In the genomic region with DNA sequence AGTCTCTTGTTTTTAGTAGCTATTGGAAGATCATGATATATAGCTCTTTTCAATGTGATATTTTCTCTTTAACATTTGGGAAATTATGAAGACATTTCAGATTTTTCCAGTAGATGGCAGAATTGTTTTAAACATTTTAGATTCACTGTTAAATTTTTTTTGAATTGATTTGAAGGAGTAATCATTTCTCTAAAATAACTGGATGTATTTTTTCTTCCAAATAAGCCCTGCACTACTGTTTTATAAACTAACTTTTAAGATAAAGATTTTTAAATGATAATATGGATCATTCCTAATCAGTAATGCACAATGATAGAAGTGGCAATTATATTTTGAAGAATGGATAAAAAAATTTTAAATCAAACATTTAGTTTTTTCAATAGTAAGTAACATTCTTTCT, we compare ENCODE assay signal across 9 cellular contexts. TPM values are rescaled to one million over a fixed set of nuclear protein-coding genes. Genes with fewer than 3 reads are reported as not detected.
DNase-seq lines count a peak whose midpoint lies in the region; ATAC-seq, FAIRE-seq and TF ChIP-seq lines count a peak whose summit lies in the region.
"Had no signal": no experiment of that assay in that cellular context is flagged by ENCODE, and none has a peak within 500 bp of the region (broad histone marks: within the 10 kb centered on the region; RNA-seq: fewer than 3 reads in every experiment).

No MANE protein-coding gene starts in this region.

- ATAC-seq in activated CD4-positive, CD25-positive, alpha-beta regulatory T cell treated with anti-CD3 and anti-CD28 coated beads, Interleukin-2, amount 50 U/mL, for 24 hours, result no peak
- no peak for ATAC-seq in HG03354 (IDR thresholded peaks at IDR 0.05; ENCODE audit: poor library complexity, severe bottlenecking, unreplicated experiment)

- H3K9me3 Mint-ChIP-seq in progenitor cell of endocrine pancreas (ENCODE audit: low read depth), result peaks cover 13% of the 10 kb centered on the region

- no peak overlapping the region for H3K27ac Mint-ChIP-seq in progenitor cell of endocrine pancreas

- H3K4me1 Mint-ChIP-seq in progenitor cell of endocrine pancreas (ENCODE audit: low read depth), result peaks cover 5% of the 10 kb centered on the region

- peak; percentile 45 for TF ChIP-seq CTCF in progenitor cell of endocrine pancreas (IDR thresholded peaks at IDR 0.05; ENCODE audit: unreplicated experiment)

- FAIRE-seq in colon (lab: Jason Lieb, UNC), result peak; percentile 33

- H3K27me3 Mint-ChIP-seq in progenitor cell of endocrine pancreas, result no peaks in the 10 kb centered on the region

- DNase-seq in NCI-H2107 treated with DMSO at 0.1 percent for 48 hours (lab: John Stamatoyannopoulos, UW; ENCODE audit: unreplicated experiment) (peak; percentile 0), NCI-H2107 (lab: John Stamatoyannopoulos, UW) (no peak), NCI-H1694 (lab: John Stamatoyannopoulos, UW) (peak; percentile 57), progenitor cell of endocrine pancreas (ENCODE audit: low spot score, unreplicated experiment) (no peak), A172 (ENCODE audit: low spot score) (no peak)
- DNase-seq: NCI-H2081 had no signal

- no peak overlapping the region for H3K4me3 Mint-ChIP-seq in progenitor cell of endocrine pancreas (ENCODE audit: low read depth)

- peaks cover 5% of the 10 kb centered on the region for H3K36me3 Mint-ChIP-seq in progenitor cell of endocrine pancreas (ENCODE audit: insufficient read depth)

RNA-seq across cellular contexts. Expression of gene NDUFAF2, which starts 14.2 kb away (rescaled TPM):
- 21.2 and 24.9 TPM in 2 replicates for total RNA-seq in progenitor cell of endocrine pancreas
- total RNA-seq in A172 (2014; rRNA removed; shearing (Covaris generic)), result 59.5 and 74.3 TPM in 2 replicates

RNA-seq across cellular contexts. Expression of gene ERCC8, which starts 14.3 kb away (rescaled TPM):
- total RNA-seq in progenitor cell of endocrine pancreas, result 18.2 and 20.0 TPM in 2 replicates
- total RNA-seq in A172 (2014; rRNA removed; shearing (Covaris generic)), result 13.1 and 29.2 TPM in 2 replicates

Comparison
In these comparisons a context has a peak if more than half of its experiments do, and no peak if none do; other contexts are left out.
1. DNase-seq: peak in NCI-H2107 treated with DMSO at 0.1 percent for 48 hours (single experiment) and NCI-H1694 (single experiment); none in NCI-H2107 (single experiment), progenitor cell of endocrine pancreas (single experiment) and A172 (single experiment).